ENCODE assay signal across 19 cellular contexts in the genomic region with DNA sequence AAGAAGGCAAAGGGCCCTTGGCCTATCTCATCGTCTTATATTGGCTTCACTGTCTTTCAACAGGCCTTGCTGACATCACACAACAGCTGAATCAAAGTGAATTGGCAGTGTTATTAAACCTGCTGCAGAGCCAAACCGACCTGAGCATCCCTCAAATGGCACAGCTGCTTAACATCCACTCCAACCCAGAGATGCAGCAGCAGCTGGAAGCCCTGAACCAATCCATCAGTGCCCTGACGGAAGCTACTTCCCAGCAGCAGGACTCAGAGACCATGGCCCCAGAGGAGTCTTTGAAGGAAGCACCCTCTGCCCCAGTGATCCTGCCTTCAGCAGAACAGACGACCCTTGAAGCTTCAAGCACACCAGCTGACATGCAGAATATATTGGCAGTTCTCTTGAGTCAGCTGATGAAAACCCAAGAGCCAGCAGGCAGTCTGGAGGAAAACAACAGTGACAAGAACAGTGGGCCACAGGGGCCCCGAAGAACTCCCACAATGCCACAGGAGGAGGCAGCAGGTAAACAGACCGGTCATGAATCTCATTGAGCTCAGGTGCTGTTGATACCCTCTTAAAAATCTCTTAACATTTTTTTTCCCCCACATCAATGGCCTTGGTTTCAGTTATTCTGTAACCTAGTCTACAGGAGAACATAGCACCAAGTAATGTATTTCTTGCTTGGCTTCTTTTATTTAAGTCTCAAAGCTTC.
DNase-seq lines count a peak whose midpoint lies in the region; ATAC-seq and TF ChIP-seq lines count a peak whose summit lies in the region.
"Had no signal": no experiment of that assay in that cellular context is flagged by ENCODE, and none has a peak within 500 bp of the region (broad histone marks: within the 10 kb centered on the region; RNA-seq: fewer than 3 reads in every experiment).

No MANE protein-coding gene starts in this region.

- H3K27ac ChIP-seq in temporal lobe (ENCODE audit: low read depth, low read length), result peak overlapping the region; percentile 44
- H3K27ac ChIP-seq: KMS-11, Peyer's patch had no signal

- DNase-seq in activated CD8-positive, alpha-beta T cell treated with anti-CD3 and anti-CD28 coated beads, Interleukin-2, amount 10 ng/mL, durations not matched to agents 7 days and 5 days, result no peak
- DNase-seq in activated CD8-positive, alpha-beta T cell treated with anti-CD3 and anti-CD28 coated beads for 36 hours, result no peak
- no peak for DNase-seq in central memory CD8-positive, alpha-beta T cell (ENCODE audit: low spot score in 2 of 2)
- DNase-seq in medulla oblongata (ENCODE audit: extremely low spot score) (peak; percentile 44), NCI-H69 (lab: John Stamatoyannopoulos, UW) (no peak)
- DNase-seq: 8988T; CD4-positive, alpha-beta memory T cell; EL; NCI-H1417; NCI-H187 treated with DMSO at 0.1 percent for 48 hours; NCI-H2171 treated with DMSO at 0.1 percent for 48 hours; NCI-H446; NK-92 treated with Interleukin-12 subunit alpha and Interleukin-12 subunit beta, amount 100 ng/mL, for 24 hours; Peyer's patch had no signal

- TF ChIP-seq CTCF in activated CD8-positive, alpha-beta T cell treated with anti-CD3 and anti-CD28 coated beads for 36 hours (IDR thresholded peaks at IDR 0.05), result no peak

- H3K27ac Mint-ChIP-seq in activated CD8-positive, alpha-beta T cell treated with anti-CD3 and anti-CD28 coated beads, Interleukin-2, amount 10 ng/mL, durations not matched to agents 7 days and 5 days, result no peak overlapping the region
- no peak overlapping the region for H3K27ac Mint-ChIP-seq in activated CD8-positive, alpha-beta T cell treated with anti-CD3 and anti-CD28 coated beads for 36 hours
- peak overlapping the region; percentile 17 for H3K27ac Mint-ChIP-seq in central memory CD8-positive, alpha-beta T cell (ENCODE audit: low read depth)
- H3K27ac Mint-ChIP-seq: B cell had no signal

- POLR2A ChIA-PET in activated CD8-positive, alpha-beta T cell treated with anti-CD3 and anti-CD28 coated beads, Interleukin-2, amount 10 ng/mL, durations not matched to agents 7 days and 5 days (lab: Charles Lee), result no interaction called here
- POLR2A ChIA-PET in activated CD8-positive, alpha-beta T cell treated with anti-CD3 and anti-CD28 coated beads for 36 hours (lab: Charles Lee), result interaction anchor here (0.6 to 1.7 kb wide), 3 partner anchors 11 to 29 kb away, joined by 3 to 4 read pairs (median 3); no protein-coding TSS in a partner anchor

- peaks cover 56% of the 10 kb centered on the region for H3K36me3 Mint-ChIP-seq in activated CD8-positive, alpha-beta T cell treated with anti-CD3 and anti-CD28 coated beads, Interleukin-2, amount 10 ng/mL, durations not matched to agents 7 days and 5 days (ENCODE audit: low read depth)
- H3K36me3 Mint-ChIP-seq in activated CD8-positive, alpha-beta T cell treated with anti-CD3 and anti-CD28 coated beads for 36 hours (ENCODE audit: low read depth), result peaks cover 42% of the 10 kb centered on the region
- H3K36me3 Mint-ChIP-seq in central memory CD8-positive, alpha-beta T cell (ENCODE audit: insufficient read depth), result peaks cover 76% of the 10 kb centered on the region

- no peaks in the 10 kb centered on the region for H3K27me3 Mint-ChIP-seq in activated CD8-positive, alpha-beta T cell treated with anti-CD3 and anti-CD28 coated beads, Interleukin-2, amount 10 ng/mL, durations not matched to agents 7 days and 5 days (ENCODE audit: low read depth)
- H3K27me3 Mint-ChIP-seq in activated CD8-positive, alpha-beta T cell treated with anti-CD3 and anti-CD28 coated beads for 36 hours, result no peaks in the 10 kb centered on the region
- H3K27me3 Mint-ChIP-seq in central memory CD8-positive, alpha-beta T cell, result no peaks in the 10 kb centered on the region
- H3K27me3 Mint-ChIP-seq: B cell; CD4-positive, alpha-beta memory T cell had no signal

- no peaks in the 10 kb centered on the region for H3K9me3 Mint-ChIP-seq in activated CD8-positive, alpha-beta T cell treated with anti-CD3 and anti-CD28 coated beads, Interleukin-2, amount 10 ng/mL, durations not matched to agents 7 days and 5 days (ENCODE audit: insufficient read depth)
- H3K9me3 Mint-ChIP-seq in activated CD8-positive, alpha-beta T cell treated with anti-CD3 and anti-CD28 coated beads for 36 hours, result no peaks in the 10 kb centered on the region
- H3K9me3 Mint-ChIP-seq in central memory CD8-positive, alpha-beta T cell, result no peaks in the 10 kb centered on the region
- H3K9me3 Mint-ChIP-seq: CD4-positive, alpha-beta memory T cell had no signal

- CTCF ChIA-PET in activated CD8-positive, alpha-beta T cell treated with anti-CD3 and anti-CD28 coated beads, Interleukin-2, amount 10 ng/mL, durations not matched to agents 7 days and 5 days (lab: Charles Lee), result interaction anchor here (0.9 to 2.5 kb wide), 3 partner anchors 22 to 96 kb away, joined by 3 to 14 read pairs (median 7); no protein-coding TSS in a partner anchor
- CTCF ChIA-PET in activated CD8-positive, alpha-beta T cell treated with anti-CD3 and anti-CD28 coated beads for 36 hours (lab: Charles Lee), result interaction anchor here (0.9 to 1.5 kb wide), 3 partner anchors 22 to 128 kb away, joined by 3 to 5 read pairs (median 5); no protein-coding TSS in a partner anchor

- peak; percentile 19 for ATAC-seq in activated CD8-positive, alpha-beta T cell treated with anti-CD3 and anti-CD28 coated beads, Interleukin-2, amount 10 ng/mL, durations not matched to agents 7 days and 5 days
- ATAC-seq in activated CD8-positive, alpha-beta T cell treated with anti-CD3 and anti-CD28 coated beads for 36 hours, result no peak
- ATAC-seq in central memory CD8-positive, alpha-beta T cell (replicated peaks; ENCODE audit: extremely low read depth, poor library complexity, severe bottlenecking), result no peak
- ATAC-seq in HG03025 (IDR thresholded peaks at IDR 0.05; ENCODE audit: low FRiP score, unreplicated experiment), result no peak
- ATAC-seq in activated CD4-positive, CD25-positive, alpha-beta regulatory T cell treated with anti-CD3 and anti-CD28 coated beads, Interleukin-2, amount 50 U/mL, for 24 hours, result no peak

- no peak overlapping the region for H3K4me3 Mint-ChIP-seq in activated CD8-positive, alpha-beta T cell treated with anti-CD3 and anti-CD28 coated beads, Interleukin-2, amount 10 ng/mL, durations not matched to agents 7 days and 5 days
- H3K4me3 Mint-ChIP-seq in activated CD8-positive, alpha-beta T cell treated with anti-CD3 and anti-CD28 coated beads for 36 hours, result no peak overlapping the region
- no peak overlapping the region for H3K4me3 Mint-ChIP-seq in central memory CD8-positive, alpha-beta T cell
- H3K4me3 Mint-ChIP-seq: B cell; CD4-positive, alpha-beta memory T cell had no signal

- intact Hi-C loops in activated CD8-positive, alpha-beta T cell treated with anti-CD3 and anti-CD28 coated beads for 36 hours (cut with micrococcal nuclease), result no loop called here

- H3K4me1 Mint-ChIP-seq in activated CD8-positive, alpha-beta T cell treated with anti-CD3 and anti-CD28 coated beads, Interleukin-2, amount 10 ng/mL, durations not matched to agents 7 days and 5 days (ENCODE audit: low read depth), result peaks cover 18% of the 10 kb centered on the region
- no peaks in the 10 kb centered on the region for H3K4me1 Mint-ChIP-seq in activated CD8-positive, alpha-beta T cell treated with anti-CD3 and anti-CD28 coated beads for 36 hours (ENCODE audit: low read depth)
- H3K4me1 Mint-ChIP-seq in central memory CD8-positive, alpha-beta T cell, result no peaks in the 10 kb centered on the region
- H3K4me1 Mint-ChIP-seq: B cell had no signal
